Comparison of ENCODE assay signal across 1 cellular context in genomic region chr9:89008346-89009048, GRCh38.
TF ChIP-seq lines count a peak whose summit lies in the region.

No MANE protein-coding gene starts in this region.

TF ChIP-seq in WTC11, 78 proteins besides CTCF, POLR2A, EP300 and RAD21:
- no peak for TF ChIP-seq CBFB (CRISPR knock-in tag; IDR thresholded peaks at IDR 0.05; ENCODE audit: low read depth)
- TF ChIP-seq USF1 (CRISPR knock-in tag; IDR thresholded peaks at IDR 0.05), result no peak
- no peak for TF ChIP-seq ZNF121 (CRISPR knock-in tag; IDR thresholded peaks at IDR 0.05)
- no peak for TF ChIP-seq ATF3 (CRISPR knock-in tag; conservative IDR thresholded peaks at IDR 0.05)
- no peak for TF ChIP-seq JAZF1 (CRISPR knock-in tag; IDR thresholded peaks at IDR 0.05)
- TF ChIP-seq ETV6 (CRISPR knock-in tag; IDR thresholded peaks at IDR 0.05), result no peak
- no peak for TF ChIP-seq NR3C1 (CRISPR knock-in tag; conservative IDR thresholded peaks at IDR 0.05; ENCODE audit: low read depth)
- TF ChIP-seq ATF6 (CRISPR knock-in tag; IDR thresholded peaks at IDR 0.05), result no peak
- TF ChIP-seq, protein P1, sequence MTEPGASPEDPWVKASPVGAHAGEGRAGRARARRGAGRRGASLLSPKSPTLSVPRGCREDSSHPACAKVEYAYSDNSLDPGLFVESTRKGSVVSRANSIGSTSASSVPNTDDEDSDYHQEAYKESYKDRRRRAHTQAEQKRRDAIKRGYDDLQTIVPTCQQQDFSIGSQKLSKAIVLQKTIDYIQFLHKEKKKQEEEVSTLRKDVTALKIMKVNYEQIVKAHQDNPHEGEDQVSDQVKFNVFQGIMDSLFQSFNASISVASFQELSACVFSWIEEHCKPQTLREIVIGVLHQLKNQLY (CRISPR knock-in tag; IDR thresholded peaks at IDR 0.05), result no peak
- no peak for TF ChIP-seq ESRRA (CRISPR knock-in tag; IDR thresholded peaks at IDR 0.05; ENCODE audit: borderline replicate concordance)
- no peak for TF ChIP-seq NR2C2 (CRISPR knock-in tag; IDR thresholded peaks at IDR 0.05)
- no peak for TF ChIP-seq GTF2I (CRISPR knock-in tag; conservative IDR thresholded peaks at IDR 0.05)
